In genomic region chr22:22229683-22230420, GRCh38 we compare ENCODE assay signal across 18 cellular contexts. TPM values are rescaled to one million over a fixed set of nuclear protein-coding genes. Genes with fewer than 3 reads are reported as not detected.
DNase-seq lines count a peak whose midpoint lies in the region; ATAC-seq, FAIRE-seq and TF ChIP-seq lines count a peak whose summit lies in the region.
"Had no signal": no experiment of that assay in that cellular context is flagged by ENCODE, and none has a peak within 500 bp of the region (broad histone marks: within the 10 kb centered on the region; RNA-seq: fewer than 3 reads in every experiment).

No MANE protein-coding gene starts in this region.

- TF ChIP-seq CTCF in K562 (IDR thresholded peaks at IDR 0.05 in 2 of 3, conservative IDR thresholded peaks at IDR 0.05 in 1 of 3; ENCODE audit: insufficient read depth in 2 of 3, low read depth in 1 of 3, low read length in 3 of 3) (no peak), esophagus muscularis mucosa (IDR thresholded peaks at IDR 0.05) (no peak), omental fat pad (IDR thresholded peaks at IDR 0.05) (no peak), Caco-2 (IDR thresholded peaks at IDR 0.05; ENCODE audit: insufficient read depth in 1 of 2, low read depth in 1 of 2, low read length in 1 of 2, severe bottlenecking in 1 of 2, unreplicated experiment in 1 of 2) (no peak)

- no peak overlapping the region for H3K4me3 ChIP-seq in BLaER1
- H3K4me3 ChIP-seq in K562, result no peak overlapping the region
- H3K4me3 ChIP-seq in esophagus muscularis mucosa, result no peak overlapping the region
- H3K4me3 ChIP-seq in Caco-2 (ENCODE audit: low read depth, low read length), result no peak overlapping the region
- H3K4me3 ChIP-seq: GM23248 had no signal

- TF ChIP-seq POLR2A in K562 (conservative IDR thresholded peaks at IDR 0.05) (no peak), esophagus muscularis mucosa (IDR thresholded peaks at IDR 0.05; ENCODE audit: low read depth) (no peak)

- no peaks in the 10 kb centered on the region for H3K27me3 ChIP-seq in BLaER1
- peaks cover 38 to 51% of the 10 kb centered on the region in 2 experiments for H3K27me3 ChIP-seq in K562 (ENCODE audit: control insufficient read depth in 2 of 2, insufficient read depth in 2 of 2, low read length in 2 of 2)
- peaks cover 0 to 17% (median 0%) of the 10 kb centered on the region in 4 donors for H3K27me3 ChIP-seq in esophagus muscularis mucosa
- no peaks in the 10 kb centered on the region for H3K27me3 ChIP-seq in Caco-2 (replicated peaks; ENCODE audit: control insufficient read depth, insufficient read depth, low read length)

- no peaks in the 10 kb centered on the region for H3K36me3 ChIP-seq in BLaER1
- no peaks in the 10 kb centered on the region for H3K36me3 ChIP-seq in K562 (ENCODE audit: control insufficient read depth, insufficient read depth, low read length)
- no peaks in the 10 kb centered on the region for H3K36me3 ChIP-seq in esophagus muscularis mucosa
- H3K36me3 ChIP-seq in Caco-2 (ENCODE audit: control insufficient read depth, insufficient read depth, low read length), result no peaks in the 10 kb centered on the region

- H3K9me3 ChIP-seq in BLaER1 (no peaks in the 10 kb centered on the region), K562 (replicated peaks; ENCODE audit: control insufficient read depth, insufficient read depth, low read depth, low read length) (no peaks in the 10 kb centered on the region), esophagus muscularis mucosa (no peaks in the 10 kb centered on the region), Caco-2 (no peaks in the 10 kb centered on the region)

- POLR2A ChIA-PET in K562 (lab: Yijun Ruan, JAX), result interaction anchor here (0.6 to 1.1 kb wide), 2 partner anchors 16 to 382 kb away, joined by 3 to 4 read pairs; no protein-coding TSS in a partner anchor
- POLR2A ChIA-PET in Caco-2 (lab: Charles Lee), result no interaction called here

- H3K9me1 ChIP-seq in K562 (ENCODE audit: control insufficient read depth, insufficient read depth, low read length), result no peaks in the 10 kb centered on the region

- H3K9me3 Mint-ChIP-seq in Caco-2 (ENCODE audit: unreplicated experiment), result no peaks in the 10 kb centered on the region
- H3K9me3 Mint-ChIP-seq: CD14-positive monocyte; CD8-positive, alpha-beta T cell; H9 had no signal

- BruUV-seq in K562 (replicated peaks; lab: Mats Ljungman, UMichigan) (no TSS peak), Caco-2 (replicated peaks; lab: Mats Ljungman, UMichigan) (no TSS peak)

- DNase-seq in K562 (ENCODE audit: extremely low read depth in 1 of 4, low spot score in 3 of 4) (no peak), esophagus muscularis mucosa (ENCODE audit: extremely low spot score) (peak; percentile 45), sciatic nerve (ENCODE audit: low spot score) (peak; percentile 9), T-helper 1 cell (no peak), omental fat pad (ENCODE audit: low spot score) (no peak), NCI-H774 (lab: John Stamatoyannopoulos, UW) (no peak), Caco-2 (no peak)
- DNase-seq: ACHN; CD8-positive, alpha-beta T cell; DMS53; GM23248; H9 had no signal

- H3K4me1 ChIP-seq in BLaER1, result peaks cover 47% of the 10 kb centered on the region
- no peaks in the 10 kb centered on the region for H3K4me1 ChIP-seq in K562 (replicated peaks in 1 of 2; ENCODE audit: control insufficient read depth in 2 of 2, insufficient read depth in 2 of 2, low read length in 2 of 2)
- H3K4me1 ChIP-seq in esophagus muscularis mucosa, result no peaks in the 10 kb centered on the region
- H3K4me1 ChIP-seq in Caco-2, result no peaks in the 10 kb centered on the region

- intact Hi-C loops in K562 (cut with micrococcal nuclease), result no loop called here
- intact Hi-C loops in esophagus muscularis mucosa (cut with DNase I), result no loop called here
- intact Hi-C loops in sciatic nerve (cut with DNase I), result no loop called here
- intact Hi-C loops in Caco-2 (cut with micrococcal nuclease; ENCODE audit: unreplicated experiment), result no loop called here

- in situ Hi-C loops in K562 (cut with MboI), result no loop called here

- H3K9ac ChIP-seq in BLaER1 (no peak overlapping the region), K562 (ENCODE audit: insufficient read depth in 1 of 2, low read depth in 2 of 2, low read length in 2 of 2) (no peak overlapping the region)
- H3K9ac ChIP-seq: GM23248 had no signal

- peaks cover 4% of the 10 kb centered on the region for H3K27me3 Mint-ChIP-seq in Caco-2 (ENCODE audit: insufficient read depth, unreplicated experiment)

- H3K36me3 Mint-ChIP-seq in Caco-2 (ENCODE audit: insufficient read depth, unreplicated experiment), result no peaks in the 10 kb centered on the region
- H3K36me3 Mint-ChIP-seq: CD14-positive monocyte; CD8-positive, alpha-beta T cell had no signal

- H3K4me1 Mint-ChIP-seq in Caco-2 (ENCODE audit: low read depth, unreplicated experiment), result no peaks in the 10 kb centered on the region
- H3K4me1 Mint-ChIP-seq: CD14-positive monocyte, H9 had no signal

- peak overlapping the region; percentile 81 for H3K4me2 ChIP-seq in BLaER1
- no peak overlapping the region for H3K4me2 ChIP-seq in K562 (ENCODE audit: insufficient read depth, low read length)

- H3K27ac ChIP-seq in BLaER1, result peak overlapping the region; percentile 28
- no peak overlapping the region for H3K27ac ChIP-seq in K562 (ENCODE audit: extremely low read depth, low read depth, low read length)
- H3K27ac ChIP-seq in esophagus muscularis mucosa (replicated peaks in 1 of 4), result no peak overlapping the region
- H3K27ac ChIP-seq: GM23248 had no signal

- H4K20me1 ChIP-seq in BLaER1 (no peaks in the 10 kb centered on the region), K562 (replicated peaks; ENCODE audit: control insufficient read depth, insufficient read depth, low read length) (peaks cover 5% of the 10 kb centered on the region; the same call in 1 of the 2 replicates)

- WGBS in K562 (ENCODE audit: insufficient coverage, low coverage, missing lambda C conversion rate), result 0% methylated on average over 6 of the region's 6 CpGs
- 78% methylated on average over 6 of the region's 6 CpGs for WGBS in esophagus muscularis mucosa

- H3K27ac Mint-ChIP-seq in Caco-2 (ENCODE audit: unreplicated experiment), result no peak overlapping the region
- H3K27ac Mint-ChIP-seq: CD8-positive, alpha-beta T cell; H9 had no signal

- no peak for TF ChIP-seq RAD21 in K562 (CRISPR knock-in tag; conservative IDR thresholded peaks at IDR 0.05 in 1 of 2, IDR thresholded peaks at IDR 0.05 in 1 of 2)

- ATAC-seq in K562, result no peak
- ATAC-seq in sciatic nerve, result no peak
- no peak for ATAC-seq in omental fat pad (ENCODE audit: low FRiP score)
- ATAC-seq: CD8-positive, alpha-beta T cell; HepG2 had no signal

- TF ChIP-seq EP300 in K562 (IDR thresholded peaks at IDR 0.05; ENCODE audit: low read length), result no peak
- no peak for TF ChIP-seq EP300 in esophagus muscularis mucosa (IDR thresholded peaks at IDR 0.05)

- CTCF ChIA-PET in K562 (lab: Yijun Ruan, JAX; ENCODE audit: low intra/inter-chr PET ratio), result no interaction called here
- CTCF ChIA-PET in Caco-2 (lab: Charles Lee), result no interaction called here

- no peaks in the 10 kb centered on the region for H3K79me2 ChIP-seq in K562 (ENCODE audit: control insufficient read depth, insufficient read depth, low read length)

- H3K4me3 Mint-ChIP-seq in Caco-2 (ENCODE audit: unreplicated experiment), result no peak overlapping the region
- H3K4me3 Mint-ChIP-seq: CD14-positive monocyte; CD8-positive, alpha-beta T cell; H9 had no signal

- no peak for FAIRE-seq in K562 (lab: Jason Lieb, UNC)
- FAIRE-seq: HepG2, HTR-8/SVneo had no signal

- no peak overlapping the region for H2AFZ ChIP-seq in K562 (ENCODE audit: low read depth, low read length)
- H2AFZ ChIP-seq: GM23248 had no signal

TF ChIP-seq in K562, 482 proteins besides CTCF, POLR2A, EP300 and RAD21:
- TF ChIP-seq ZNF280A (IDR thresholded peaks at IDR 0.05; ENCODE audit: low read depth, partially characterized antibody), result no peak
- TF ChIP-seq SPI1 (IDR thresholded peaks at IDR 0.05; ENCODE audit: borderline replicate concordance, low read depth, low read length), result peak; percentile 62; the same call in 1 of the 2 replicates
- no peak for TF ChIP-seq HCFC1 (IDR thresholded peaks at IDR 0.05; ENCODE audit: low read depth, low read length)
- no peak for TF ChIP-seq NELFE (IDR thresholded peaks at IDR 0.05; ENCODE audit: insufficient read depth, insufficient read length)
- no peak for TF ChIP-seq RAD51 (IDR thresholded peaks at IDR 0.05; ENCODE audit: borderline replicate concordance, low read depth)
TF ChIP-seq in K562: peak in this region for 1.

RNA-seq across cellular contexts. Expression of gene VPREB1, which starts 14.7 kb away (rescaled TPM):
- total RNA-seq in K562 (2011; cell fraction: chromatin; rRNA removed; ENCODE audit: low replicate concordance), result not detected in 2 replicates
- not detected in 2 replicates for total RNA-seq in K562 (2011; cell fraction: nucleolus; rRNA removed)
- not detected in 2 replicates for total RNA-seq in K562 (2011; cell fraction: nucleoplasm; rRNA removed)
- total RNA-seq in K562 (2014; rRNA removed), result not detected in 2 replicates
- total RNA-seq in K562 (2014; rRNA removed; fragmentation: Illumina TruSeq; extraction: Trizol), result not detected in 2 replicates
- total RNA-seq in K562 (2015; rRNA removed; fragmentation: Illumina TruSeq; extraction: Trizol), result not detected in 2 replicates
- not detected in 2 replicates for total RNA-seq in K562 (2021)
- polyA plus RNA-seq in K562 (2011; rRNA removed), result not detected in 2 replicates
- not detected in 2 replicates for polyA plus RNA-seq in K562 (2011; cell fraction: cytosol; rRNA removed)
- not detected in 2 replicates for polyA plus RNA-seq in K562 (2011; cell fraction: nucleus; rRNA removed)
- polyA plus RNA-seq in K562 (2012), result not detected in 2 replicates
- polyA plus RNA-seq in K562 (2014; fragmentation: Illumina TruSeq; extraction: Trizol), result not detected in 2 replicates
- not detected for polyA plus RNA-seq in K562 (2014; fragmentation: Nextera tagmentation; extraction: Ambion mirVana)
- not detected in 2 replicates for polyA plus RNA-seq in K562 (2014; rRNA removed)
- polyA minus RNA-seq in K562 (2011; rRNA and poly(A)+ RNA removed), result not detected in 2 replicates
- polyA minus RNA-seq in K562 (2011; cell fraction: cytosol; rRNA and poly(A)+ RNA removed), result not detected in 2 replicates
- polyA minus RNA-seq in K562 (2011; cell fraction: nucleus; rRNA and poly(A)+ RNA removed), result not detected in 2 replicates
- total RNA-seq in esophagus muscularis mucosa, result not detected
- total RNA-seq in sciatic nerve, result not detected
- not detected for total RNA-seq in omental fat pad
- total RNA-seq in Caco-2 (2022), result not detected in 2 replicates
- total RNA-seq: A172; CD8-positive, alpha-beta T cell; Daoy; GM23248; H9; HepG2 had no signal
- polyA plus RNA-seq: CD14-positive monocyte, GM23248, HepG2 had no signal

Comparison
In these comparisons a context has a peak if more than half of its experiments do, and no peak if none do; other contexts are left out.
1. DNase-seq: peak in esophagus muscularis mucosa (single experiment) and sciatic nerve (single experiment); none in K562 (0 of 4), T-helper 1 cell (0 of 5), omental fat pad (single experiment), NCI-H774 (single experiment) and Caco-2 (0 of 2).